ENCODE assay signal across 8 cellular contexts in the genomic region with DNA sequence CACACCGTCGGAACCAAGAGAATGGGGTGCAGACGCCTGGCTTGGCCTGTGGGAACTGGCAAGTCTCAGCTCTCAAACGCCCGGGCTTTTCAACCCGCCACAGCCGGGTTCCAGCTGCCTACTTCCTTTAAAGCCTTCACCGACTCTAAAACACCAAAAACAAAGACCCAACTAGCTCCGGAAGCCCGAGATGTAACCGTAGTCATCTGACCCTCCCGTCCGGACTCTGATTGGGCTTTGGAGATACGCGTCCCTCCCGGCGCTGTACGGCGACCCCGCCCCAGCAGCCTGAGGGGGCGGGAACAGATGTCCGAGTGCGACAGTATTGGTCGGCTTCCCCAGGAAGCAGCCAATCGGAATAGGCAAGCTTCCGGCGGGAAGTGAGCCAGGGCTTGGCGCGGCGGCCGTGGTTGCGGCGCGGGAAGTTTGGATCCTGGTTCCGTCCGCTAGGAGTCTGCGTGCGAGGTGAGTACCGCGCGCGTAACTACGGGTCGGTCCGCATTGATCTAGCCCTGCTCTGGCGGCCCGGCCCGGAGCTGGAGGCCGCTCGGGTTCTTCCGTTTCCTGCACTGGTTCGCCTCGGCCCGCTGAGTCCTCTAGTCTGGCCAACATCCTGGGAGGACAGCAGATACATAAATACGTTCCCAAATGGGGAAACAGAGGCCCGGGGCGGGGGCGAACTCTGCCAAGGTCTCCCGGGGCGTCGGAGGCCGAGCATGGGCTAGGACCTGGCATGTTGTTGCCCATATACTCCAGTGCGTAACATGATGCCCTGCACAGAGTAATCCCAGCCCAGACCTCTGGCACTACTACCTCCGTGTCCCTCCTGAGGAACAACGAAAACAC. TPM values are rescaled to one million over a fixed set of nuclear protein-coding genes. Genes with fewer than 3 reads are reported as not detected.
A peak's percentile ranks its signal among the peaks of the same experiment; 100 is the strongest.
DNase-seq lines count a peak whose midpoint lies in the region; ATAC-seq and TF ChIP-seq lines count a peak whose summit lies in the region.

BLM (plus strand) TSS at position 371 of the 846 bp plus-strand sequence. CDS start 30,047 bp downstream, outside the sequence.

- H3K4me3 ChIP-seq in GM23338 (peak within 1 kb of the TSS; percentile 93), fibroblast of lung (replicated peaks in 1 of 4; ENCODE audit: control extremely low read depth in 1 of 4, insufficient read depth in 1 of 4, low read depth in 3 of 4, low read length in 4 of 4) (peak within 1 kb of the TSS; percentile 54 to 97 (median 79))
- H3K4me3 ChIP-seq in naive thymus-derived CD4-positive, alpha-beta T cell (ENCODE audit: low read length), result peak within 1 kb of the TSS; percentile 75

- H3K4me2 ChIP-seq in GM23338 (peak within 1 kb of the TSS; percentile 99), fibroblast of lung (ENCODE audit: extremely low read depth, insufficient read depth, low read length) (peak within 1 kb of the TSS; percentile 88)

- peak within 1 kb of the TSS; percentile 67 for H3K9ac ChIP-seq in fibroblast of lung (ENCODE audit: insufficient read depth, low read length)

- POLR2A ChIA-PET in naive thymus-derived CD4-positive, alpha-beta T cell (lab: Charles Lee), result interaction anchor here (0.5 to 2.0 kb wide), 14 partner anchors 17 to 304 kb away, joined by 3 to 13 read pairs (median 4); partner anchors contain the start of genes HDDC3, MAN2A2 and UNC45A

- H3K27ac ChIP-seq in GM23338 (ENCODE audit: low read depth) (peak within 1 kb of the TSS; percentile 92), fibroblast of lung (ENCODE audit: insufficient read depth, low read length) (peak within 1 kb of the TSS; percentile 77)
- H3K27ac ChIP-seq in naive thymus-derived CD4-positive, alpha-beta T cell (ENCODE audit: low read depth, low read length), result peak within 1 kb of the TSS; percentile 85

- peaks cover 7% of the 10 kb centered on the region for H3K36me3 Mint-ChIP-seq in GM23338 (ENCODE audit: low read depth)
- peaks cover 0 to 9% (median 5%) of the 10 kb centered on the region in 5 donors for H3K36me3 Mint-ChIP-seq in naive thymus-derived CD4-positive, alpha-beta T cell
- peaks cover 5% of the 10 kb centered on the region in 2 donors for H3K36me3 Mint-ChIP-seq in stimulated activated naive B cell treated with anti-CD40 and anti-IgM and Interleukin-4, amounts not matched to agents 10 μg/mL and 1 μg/mL and 100 μg/mL, for 72 hours

- CTCF ChIA-PET in naive thymus-derived CD4-positive, alpha-beta T cell (lab: Charles Lee), result interaction anchor here (0.7 to 1.7 kb wide), 4 partner anchors 67 to 218 kb away, joined by 3 to 5 read pairs (median 4); partner anchors contain the start of gene UNC45A

- H4K20me1 ChIP-seq in GM23338 (replicated peaks; ENCODE audit: insufficient read depth) (peaks cover 22% of the 10 kb centered on the region; the same call in 1 of the 2 replicates), fibroblast of lung (ENCODE audit: control insufficient read depth, extremely low read depth, insufficient read depth, low read length) (no peaks in the 10 kb centered on the region)

- H3K9me3 ChIP-seq in fibroblast of lung (ENCODE audit: control insufficient read depth, insufficient read depth, low read depth, low read length), result no peaks in the 10 kb centered on the region
- no peaks in the 10 kb centered on the region for H3K9me3 ChIP-seq in naive thymus-derived CD4-positive, alpha-beta T cell (ENCODE audit: control insufficient read depth in 2 of 3, low read length in 3 of 3)

- peaks cover 12% of the 10 kb centered on the region for H3K4me1 Mint-ChIP-seq in GM23338
- H3K4me1 Mint-ChIP-seq in naive thymus-derived CD4-positive, alpha-beta T cell, result peaks cover 20 to 35% (median 30%) of the 10 kb centered on the region in 7 donors
- peaks cover 15 to 30% of the 10 kb centered on the region in 2 donors for H3K4me1 Mint-ChIP-seq in stimulated activated naive B cell treated with anti-CD40 and anti-IgM and Interleukin-4, amounts not matched to agents 10 μg/mL and 1 μg/mL and 100 μg/mL, for 72 hours

- H3K4me3 Mint-ChIP-seq in GM23338, result peak within 1 kb of the TSS; percentile 99
- H3K4me3 Mint-ChIP-seq in naive thymus-derived CD4-positive, alpha-beta T cell, result peak within 1 kb of the TSS; percentile 92 to 98 (median 95)
- peak within 1 kb of the TSS; percentile 91 to 92 for H3K4me3 Mint-ChIP-seq in stimulated activated naive B cell treated with anti-CD40 and anti-IgM and Interleukin-4, amounts not matched to agents 10 μg/mL and 1 μg/mL and 100 μg/mL, for 72 hours

- intact Hi-C loops in naive thymus-derived CD4-positive, alpha-beta T cell (cut with micrococcal nuclease), result loop anchor here (1.0 to 5.0 kb wide), 17 partner anchors 30 to 615 kb away; partner anchors contain the start of genes UNC45A (in 2 of the 2), IDH2 (in 1 of the 2), NGRN (in 1 of the 2) and RCCD1 (in 1 of the 2)

- no peaks in the 10 kb centered on the region for H3K27me3 ChIP-seq in GM23338 (ENCODE audit: insufficient read depth)
- H3K27me3 ChIP-seq in fibroblast of lung (ENCODE audit: control insufficient read depth, insufficient read depth, low read length), result no peaks in the 10 kb centered on the region
- no peaks in the 10 kb centered on the region for H3K27me3 ChIP-seq in naive thymus-derived CD4-positive, alpha-beta T cell (ENCODE audit: control insufficient read depth in 2 of 2, insufficient read depth in 2 of 2, low read length in 2 of 2)

- H3K9me2 ChIP-seq in GM23338 (ENCODE audit: insufficient read depth), result no peaks in the 10 kb centered on the region

- H3F3A ChIP-seq in GM23338 (replicated peaks; ENCODE audit: low read depth), result no peaks in the 10 kb centered on the region

- peaks cover 1% of the 10 kb centered on the region for H3K27me3 Mint-ChIP-seq in GM23338 (ENCODE audit: insufficient read depth, low read depth, poor library complexity)
- no peaks in the 10 kb centered on the region for H3K27me3 Mint-ChIP-seq in naive thymus-derived CD4-positive, alpha-beta T cell
- H3K27me3 Mint-ChIP-seq in stimulated activated naive B cell treated with anti-CD40 and anti-IgM and Interleukin-4, amounts not matched to agents 10 μg/mL and 1 μg/mL and 100 μg/mL, for 72 hours, result no peaks in the 10 kb centered on the region

- peak; percentile 98 for ATAC-seq in GM23338
- peak; percentile 100 for ATAC-seq in naive thymus-derived CD4-positive, alpha-beta T cell
- ATAC-seq in stimulated activated naive B cell treated with anti-CD40 and anti-IgM and Interleukin-4, amounts not matched to agents 10 μg/mL and 1 μg/mL and 100 μg/mL, for 72 hours (replicated peaks), result peak; percentile 99

- peak; percentile 97 for DNase-seq in EL
- DNase-seq in GM23338 (ENCODE audit: low spot score), result peak; percentile 99
- peak; percentile 97 for DNase-seq in LHCN-M2 (ENCODE audit: low read depth)
- peak; percentile 99 for DNase-seq in RPMI8226
- DNase-seq in activated T-helper 1 cell treated with anti-CD3 and anti-CD28 coated beads, Interleukin-2, amount 50 U/mL, for 16 hours (ENCODE audit: low read depth in 1 of 2, low spot score in 1 of 2), result peak; percentile 86 to 93
- peak; percentile 97 for DNase-seq in fibroblast of lung (ENCODE audit: low read depth in 2 of 2)
- DNase-seq in naive thymus-derived CD4-positive, alpha-beta T cell, result peak; percentile 83 to 98 (median 96)
- peak; percentile 95 for DNase-seq in stimulated activated naive B cell treated with anti-CD40 and anti-IgM and Interleukin-4, amounts not matched to agents 10 μg/mL and 1 μg/mL and 100 μg/mL, for 72 hours

- H3K79me2 ChIP-seq in GM23338 (replicated peaks; ENCODE audit: insufficient read depth), result peaks cover 55% of the 10 kb centered on the region
- H3K79me2 ChIP-seq in fibroblast of lung (ENCODE audit: control insufficient read depth, insufficient read depth, low read length), result peaks cover 9% of the 10 kb centered on the region

- TF ChIP-seq CTCF in GM23338 (conservative IDR thresholded peaks at IDR 0.05; ENCODE audit: low read depth in 2 of 2) (peak in 1 of 2 experiments; percentile 22; a peak in 2 of 4 replicates), fibroblast of lung (conservative IDR thresholded peaks at IDR 0.05 in 1 of 2, IDR thresholded peaks at IDR 0.05 in 1 of 2; ENCODE audit: low read depth in 1 of 2, low read length in 2 of 2) (peak; percentile 22 to 27)

- H3K4me1 ChIP-seq in GM23338 (ENCODE audit: insufficient read depth), result peaks cover 17% of the 10 kb centered on the region
- H3K4me1 ChIP-seq in fibroblast of lung (ENCODE audit: control insufficient read depth, extremely low read depth, insufficient read depth, low read length), result peaks cover 6% of the 10 kb centered on the region
- H3K4me1 ChIP-seq in naive thymus-derived CD4-positive, alpha-beta T cell (ENCODE audit: control insufficient read depth in 2 of 2, insufficient read depth in 2 of 2, low read length in 2 of 2), result peaks cover 5 to 9% of the 10 kb centered on the region in 2 donors

- H3K9me3 Mint-ChIP-seq in GM23338, result no peaks in the 10 kb centered on the region
- no peaks in the 10 kb centered on the region for H3K9me3 Mint-ChIP-seq in naive thymus-derived CD4-positive, alpha-beta T cell
- H3K9me3 Mint-ChIP-seq in stimulated activated naive B cell treated with anti-CD40 and anti-IgM and Interleukin-4, amounts not matched to agents 10 μg/mL and 1 μg/mL and 100 μg/mL, for 72 hours, result no peaks in the 10 kb centered on the region

- peak within 1 kb of the TSS; percentile 83 for H2AFZ ChIP-seq in GM23338
- peak within 1 kb of the TSS; percentile 83 for H2AFZ ChIP-seq in fibroblast of lung (ENCODE audit: low read length)

- H3K36me3 ChIP-seq in GM23338 (ENCODE audit: insufficient read depth) (0 out of 2 replicates have a peak, but pooled peaks cover 4% of the 10 kb centered on the region), fibroblast of lung (ENCODE audit: control insufficient read depth, insufficient read depth, low read length) (no peaks in the 10 kb centered on the region)
- H3K36me3 ChIP-seq in naive thymus-derived CD4-positive, alpha-beta T cell (ENCODE audit: control insufficient read depth in 2 of 3, insufficient read depth in 3 of 3, low read length in 3 of 3), result peaks cover 0 to 3% (median 0%) of the 10 kb centered on the region in 3 experiments

- peak within 1 kb of the TSS; percentile 99 for H3K27ac Mint-ChIP-seq in GM23338
- peak within 1 kb of the TSS; percentile 81 to 97 (median 95) for H3K27ac Mint-ChIP-seq in naive thymus-derived CD4-positive, alpha-beta T cell
- H3K27ac Mint-ChIP-seq in stimulated activated naive B cell treated with anti-CD40 and anti-IgM and Interleukin-4, amounts not matched to agents 10 μg/mL and 1 μg/mL and 100 μg/mL, for 72 hours, result peak within 1 kb of the TSS; percentile 98

TF ChIP-seq in GM23338, 12 proteins besides CTCF, POLR2A, EP300 and RAD21 (continues in another document):
- no peak for TF ChIP-seq ZNF331 (CRISPR knock-in tag; IDR thresholded peaks at IDR 0.05; ENCODE audit: low read depth)

RNA-seq across cellular contexts. Expression of gene BLM, which starts in this region (rescaled TPM):
- total RNA-seq in GM23338 (2014; rRNA removed; shearing (Covaris generic)), result 43.1 and 46.0 TPM in 2 replicates
- polyA plus RNA-seq in GM23338 (2016; fragmentation: Nextera tagmentation; extraction: Ambion mirVana) (43.3 and 43.9 TPM in 2 replicates), fibroblast of lung (1.7 and 3.7 TPM in 2 replicates)
- total RNA-seq in LHCN-M2 (2014; rRNA removed) (13.1 and 14.9 TPM in 2 replicates), fibroblast of lung (0.26 and 1.5 TPM in 2 replicates)
- 3.1 TPM for polyA plus RNA-seq in LHCN-M2 (2012)
- polyA plus RNA-seq in fibroblast of lung (2012), result 1.9 and 5.5 TPM in 2 replicates
- polyA minus RNA-seq in fibroblast of lung (ENCODE audit: low replicate concordance), result 2.4 TPM in 1 of 2 replicates, not detected in the other
- total RNA-seq in naive thymus-derived CD4-positive, alpha-beta T cell, result 10 to 100 TPM in 1 of 5 experiments, 1 to 10 TPM in 4; 3.5 to 53.1 (median 6.6) TPM
- polyA plus RNA-seq in naive thymus-derived CD4-positive, alpha-beta T cell, result 1 to 10 TPM; 2.8 to 4.4 TPM

Comparison
In these comparisons a context has a peak if more than half of its experiments do, and no peak if none do; other contexts are left out.
1. Peak in every context shown above with its lines: DNase-seq, ATAC-seq, H3K4me3 ChIP-seq and H3K27ac ChIP-seq.